ENCODE assay signal across 1 cellular context in the genomic region with DNA sequence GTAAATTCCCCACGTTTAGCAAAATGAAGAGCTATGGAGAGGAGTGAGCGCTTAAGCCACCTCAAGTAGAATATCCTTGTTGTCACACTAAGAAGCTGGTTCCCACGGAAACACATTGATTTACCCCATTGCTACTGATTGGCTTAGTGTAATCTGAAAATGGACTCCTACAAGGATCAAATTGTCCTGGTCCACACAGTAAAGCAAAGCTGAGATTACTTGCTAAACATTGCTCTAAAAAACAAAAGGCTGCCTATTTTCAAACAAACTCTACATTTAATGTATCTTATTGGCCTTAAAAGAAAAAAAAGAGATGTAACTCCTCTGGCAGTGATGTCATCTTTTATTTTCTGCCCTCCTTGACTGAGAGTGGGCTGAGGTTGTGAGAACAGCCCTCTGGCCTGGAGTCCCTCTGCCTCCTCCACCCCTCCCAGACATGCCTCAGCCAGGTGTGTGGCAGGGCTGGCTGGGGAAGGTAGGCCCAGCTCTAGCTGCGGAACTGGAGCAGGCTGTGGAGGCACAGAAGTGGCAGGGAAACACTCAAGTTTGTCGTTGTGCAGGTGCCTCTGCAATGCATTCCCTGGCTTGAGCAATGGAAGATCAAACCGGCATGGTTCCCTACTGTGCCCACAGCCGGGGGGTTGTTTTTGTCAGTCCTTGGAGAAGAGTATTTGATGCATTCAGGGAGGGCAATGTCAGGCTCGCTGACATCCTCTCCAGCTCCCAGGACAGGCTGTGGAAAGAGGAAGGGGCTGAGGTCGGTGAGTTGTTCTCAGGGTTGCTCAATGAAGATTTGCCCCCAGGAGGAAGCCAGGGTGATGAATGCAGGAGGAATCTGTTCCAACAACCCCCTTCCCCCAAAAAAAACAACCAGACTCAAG.
A peak's percentile ranks its signal among the peaks of the same experiment; 100 is the strongest.
TF ChIP-seq lines count a peak whose summit lies in the region.

No MANE protein-coding gene starts in this region.

TF ChIP-seq in GM12878, 131 proteins besides CTCF, POLR2A, EP300 and RAD21 (continued from another document):
- TF ChIP-seq BHLHE40 (IDR thresholded peaks at IDR 0.05; ENCODE audit: borderline replicate concordance in 1 of 2, low read depth in 2 of 2, low read length in 1 of 2) = no peak
- TF ChIP-seq MEF2B (IDR thresholded peaks at IDR 0.05; ENCODE audit: partially characterized antibody, poor library complexity, severe bottlenecking) = no peak
- TF ChIP-seq PAX5 (IDR thresholded peaks at IDR 0.05; ENCODE audit: borderline replicate concordance, low read depth, low read length) = peak; percentile 40; the same call in 1 of the 2 replicates
- TF ChIP-seq ATF7 (IDR thresholded peaks at IDR 0.05; ENCODE audit: low read depth) = peak; percentile 85
- no peak for TF ChIP-seq KAT2A (conservative IDR thresholded peaks at IDR 0.05; ENCODE audit: control insufficient read depth, low read depth, low read length)
- TF ChIP-seq ZBED1 (IDR thresholded peaks at IDR 0.05; ENCODE audit: borderline replicate concordance) = peak; percentile 54; the same call in 1 of the 2 replicates
- TF ChIP-seq, protein P1, sequence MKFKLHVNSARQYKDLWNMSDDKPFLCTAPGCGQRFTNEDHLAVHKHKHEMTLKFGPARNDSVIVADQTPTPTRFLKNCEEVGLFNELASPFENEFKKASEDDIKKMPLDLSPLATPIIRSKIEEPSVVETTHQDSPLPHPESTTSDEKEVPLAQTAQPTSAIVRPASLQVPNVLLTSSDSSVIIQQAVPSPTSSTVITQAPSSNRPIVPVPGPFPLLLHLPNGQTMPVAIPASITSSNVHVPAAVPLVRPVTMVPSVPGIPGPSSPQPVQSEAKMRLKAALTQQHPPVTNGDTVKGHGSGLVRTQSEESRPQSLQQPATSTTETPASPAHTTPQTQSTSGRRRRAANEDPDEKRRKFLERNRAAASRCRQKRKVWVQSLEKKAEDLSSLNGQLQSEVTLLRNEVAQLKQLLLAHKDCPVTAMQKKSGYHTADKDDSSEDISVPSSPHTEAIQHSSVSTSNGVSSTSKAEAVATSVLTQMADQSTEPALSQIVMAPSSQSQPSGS (IDR thresholded peaks at IDR 0.05; ENCODE audit: low read length) = peak; percentile 76
- TF ChIP-seq MTA3 (IDR thresholded peaks at IDR 0.05; ENCODE audit: borderline replicate concordance, low read length) = 0 out of 2 replicates have a peak, but pooled peaks have one; percentile 23
- TF ChIP-seq HDAC6 (IDR thresholded peaks at IDR 0.05; ENCODE audit: unreplicated experiment) = no peak
